ENCODE assay signal across 10 cellular contexts in the genomic region with DNA sequence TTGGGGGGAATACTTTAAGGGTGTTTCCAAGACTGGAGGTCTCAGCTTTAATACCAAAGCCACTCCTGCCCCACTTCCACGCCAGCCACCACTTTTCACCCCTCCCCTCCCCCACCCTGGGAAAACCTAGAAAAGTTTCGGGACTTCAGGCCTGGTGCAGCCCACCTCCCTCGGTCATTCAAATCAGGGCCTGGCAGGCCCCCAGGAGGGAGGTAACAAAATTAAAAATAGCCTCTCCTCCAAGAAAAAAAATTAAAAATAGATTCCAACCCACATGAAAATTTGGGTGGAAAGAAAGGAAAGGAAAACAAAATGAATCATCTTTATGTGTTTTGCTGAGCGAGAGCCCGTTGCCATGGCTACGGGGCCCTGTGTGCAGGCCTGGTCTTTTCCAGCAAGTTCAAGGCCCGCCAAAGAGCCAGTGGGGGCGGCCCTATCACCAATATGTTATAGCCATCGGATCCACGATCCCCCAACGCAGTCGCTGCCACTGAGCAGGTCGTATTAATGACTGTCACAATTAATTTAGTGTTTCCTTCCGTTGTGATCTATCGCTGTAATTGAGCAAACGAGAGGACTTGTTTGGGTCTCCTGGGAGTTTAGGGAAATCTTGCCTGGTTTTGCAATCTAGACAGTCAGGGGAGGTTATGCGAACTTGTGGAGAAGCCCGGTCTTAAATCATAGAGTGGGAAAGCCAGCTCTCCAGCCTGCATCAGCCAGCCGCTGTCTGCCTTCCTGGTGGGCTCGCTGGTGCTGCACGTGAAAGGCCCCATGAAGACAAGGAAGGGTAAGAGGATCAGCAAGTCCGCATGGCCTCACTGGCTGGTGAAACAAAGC.
DNase-seq lines count a peak whose midpoint lies in the region; ATAC-seq and TF ChIP-seq lines count a peak whose summit lies in the region.
"Had no signal": no experiment of that assay in that cellular context is flagged by ENCODE, and none has a peak within 500 bp of the region (broad histone marks: within the 10 kb centered on the region; RNA-seq: fewer than 3 reads in every experiment).

No MANE protein-coding gene starts in this region.

- H3K9me3 ChIP-seq in ascending aorta, result no peaks in the 10 kb centered on the region
- H3K9me3 ChIP-seq in thoracic aorta, result no peaks in the 10 kb centered on the region
- no peaks in the 10 kb centered on the region for H3K9me3 ChIP-seq in prostate gland

- TF ChIP-seq CTCF in ascending aorta (IDR thresholded peaks at IDR 0.05) (no peak), thoracic aorta (IDR thresholded peaks at IDR 0.05) (no peak), prostate gland (IDR thresholded peaks at IDR 0.05) (no peak), WTC11 (IDR thresholded peaks at IDR 0.05) (no peak)

- peak; percentile 79 for ATAC-seq in thoracic aorta (ENCODE audit: insufficient number of reproducible peaks, low FRiP score, low read depth)
- no peak for ATAC-seq in GM19455 (IDR thresholded peaks at IDR 0.05; ENCODE audit: unreplicated experiment)
- no peak for ATAC-seq in WTC11

- peaks cover 0 to 8% of the 10 kb centered on the region in 2 donors for H3K4me1 ChIP-seq in ascending aorta
- peaks cover 0 to 35% of the 10 kb centered on the region in 2 donors for H3K4me1 ChIP-seq in thoracic aorta (ENCODE audit: control insufficient read depth in 1 of 2, low read depth in 2 of 2)
- no peaks in the 10 kb centered on the region for H3K4me1 ChIP-seq in prostate gland (replicated peaks)

- CTCF ChIA-PET in activated CD4-positive, alpha-beta memory T cell treated with anti-CD3 and anti-CD28 coated beads for 36 hours (lab: Charles Lee), result no interaction called here
- CTCF ChIA-PET in activated CD4-positive, alpha-beta memory T cell treated with anti-CD3 and anti-CD28 coated beads, Interleukin-2, amount 10 ng/mL, durations not matched to agents 7 days and 5 days (lab: Charles Lee), result no interaction called here
- CTCF ChIA-PET in WTC11 (lab: Charles Lee), result no interaction called here

- no peaks in the 10 kb centered on the region for H3K36me3 Mint-ChIP-seq in activated CD4-positive, alpha-beta memory T cell treated with anti-CD3 and anti-CD28 coated beads for 36 hours
- H3K36me3 Mint-ChIP-seq in activated CD4-positive, alpha-beta memory T cell treated with anti-CD3 and anti-CD28 coated beads, Interleukin-2, amount 10 ng/mL, durations not matched to agents 7 days and 5 days (ENCODE audit: low read depth), result no peaks in the 10 kb centered on the region
- no peaks in the 10 kb centered on the region for H3K36me3 Mint-ChIP-seq in WTC11
- H3K36me3 Mint-ChIP-seq: naive B cell had no signal

- peaks cover 20% of the 10 kb centered on the region for H3K4me1 Mint-ChIP-seq in activated CD4-positive, alpha-beta memory T cell treated with anti-CD3 and anti-CD28 coated beads for 36 hours (ENCODE audit: low read depth)
- H3K4me1 Mint-ChIP-seq in activated CD4-positive, alpha-beta memory T cell treated with anti-CD3 and anti-CD28 coated beads, Interleukin-2, amount 10 ng/mL, durations not matched to agents 7 days and 5 days, result peaks cover 4% of the 10 kb centered on the region
- H3K4me1 Mint-ChIP-seq in WTC11, result peaks cover 24% of the 10 kb centered on the region

- DNase-seq in activated CD4-positive, alpha-beta memory T cell treated with anti-CD3 and anti-CD28 coated beads for 36 hours, result peak; percentile 53
- no peak for DNase-seq in activated CD4-positive, alpha-beta memory T cell treated with anti-CD3 and anti-CD28 coated beads, Interleukin-2, amount 10 ng/mL, durations not matched to agents 7 days and 5 days
- DNase-seq in ascending aorta (ENCODE audit: low spot score in 2 of 2) (peak; percentile 47 to 89), left kidney (ENCODE audit: low read depth, low spot score) (peak; percentile 83), thoracic aorta (ENCODE audit: low spot score) (peak; percentile 47), prostate gland (ENCODE audit: low spot score) (no peak), WTC11 (ENCODE audit: low spot score) (no peak)
- DNase-seq: naive B cell had no signal

- H3K9me3 Mint-ChIP-seq in activated CD4-positive, alpha-beta memory T cell treated with anti-CD3 and anti-CD28 coated beads for 36 hours, result no peaks in the 10 kb centered on the region
- H3K9me3 Mint-ChIP-seq in activated CD4-positive, alpha-beta memory T cell treated with anti-CD3 and anti-CD28 coated beads, Interleukin-2, amount 10 ng/mL, durations not matched to agents 7 days and 5 days, result no peaks in the 10 kb centered on the region
- 0 out of 2 replicates have a peak, but pooled peaks cover 3% of the 10 kb centered on the region for H3K9me3 Mint-ChIP-seq in WTC11

- no peaks in the 10 kb centered on the region for H3K27me3 Mint-ChIP-seq in activated CD4-positive, alpha-beta memory T cell treated with anti-CD3 and anti-CD28 coated beads for 36 hours
- no peaks in the 10 kb centered on the region for H3K27me3 Mint-ChIP-seq in activated CD4-positive, alpha-beta memory T cell treated with anti-CD3 and anti-CD28 coated beads, Interleukin-2, amount 10 ng/mL, durations not matched to agents 7 days and 5 days
- H3K27me3 Mint-ChIP-seq in WTC11 (ENCODE audit: low read depth), result no peaks in the 10 kb centered on the region; the same call in 1 of the 2 replicates

- intact Hi-C loops in activated CD4-positive, alpha-beta memory T cell treated with anti-CD3 and anti-CD28 coated beads for 36 hours (cut with micrococcal nuclease), result no loop called here
- intact Hi-C loops in ascending aorta (cut with DNase I), result loop anchor here (2.0 to 10.0 kb wide), 4 partner anchors 42 to 522 kb away; no protein-coding TSS in a partner anchor
- intact Hi-C loops in prostate gland (cut with DNase I), result no loop called here

- H3K27me3 ChIP-seq in ascending aorta (no peaks in the 10 kb centered on the region), thoracic aorta (replicated peaks; ENCODE audit: insufficient read depth) (no peaks in the 10 kb centered on the region), prostate gland (replicated peaks; ENCODE audit: insufficient read depth) (no peaks in the 10 kb centered on the region)

- no peak for TF ChIP-seq POLR2A in prostate gland (IDR thresholded peaks at IDR 0.05)

- no peak overlapping the region for H3K27ac Mint-ChIP-seq in activated CD4-positive, alpha-beta memory T cell treated with anti-CD3 and anti-CD28 coated beads for 36 hours
- H3K27ac Mint-ChIP-seq in activated CD4-positive, alpha-beta memory T cell treated with anti-CD3 and anti-CD28 coated beads, Interleukin-2, amount 10 ng/mL, durations not matched to agents 7 days and 5 days, result no peak overlapping the region
- no peak overlapping the region for H3K27ac Mint-ChIP-seq in WTC11
- H3K27ac Mint-ChIP-seq: naive B cell had no signal

- POLR2A ChIA-PET in activated CD4-positive, alpha-beta memory T cell treated with anti-CD3 and anti-CD28 coated beads for 36 hours (lab: Charles Lee), result no interaction called here
- POLR2A ChIA-PET in activated CD4-positive, alpha-beta memory T cell treated with anti-CD3 and anti-CD28 coated beads, Interleukin-2, amount 10 ng/mL, durations not matched to agents 7 days and 5 days (lab: Charles Lee), result no interaction called here
- POLR2A ChIA-PET in WTC11 (lab: Charles Lee), result no interaction called here

- H3K36me3 ChIP-seq in ascending aorta (no peaks in the 10 kb centered on the region), thoracic aorta (no peaks in the 10 kb centered on the region), prostate gland (no peaks in the 10 kb centered on the region)

- H3K4me3 Mint-ChIP-seq in activated CD4-positive, alpha-beta memory T cell treated with anti-CD3 and anti-CD28 coated beads for 36 hours, result no peak overlapping the region
- no peak overlapping the region for H3K4me3 Mint-ChIP-seq in activated CD4-positive, alpha-beta memory T cell treated with anti-CD3 and anti-CD28 coated beads, Interleukin-2, amount 10 ng/mL, durations not matched to agents 7 days and 5 days
- no peak overlapping the region for H3K4me3 Mint-ChIP-seq in WTC11
- H3K4me3 Mint-ChIP-seq: naive B cell had no signal

- H3K27ac ChIP-seq in ascending aorta, result peak overlapping the region; percentile 32 to 62
- H3K27ac ChIP-seq in thoracic aorta, result peak overlapping the region; percentile 34 to 71
- H3K27ac ChIP-seq in prostate gland, result no peak overlapping the region
- H3K27ac ChIP-seq: C4-2B had no signal

- H3K4me3 ChIP-seq in ascending aorta (no peak overlapping the region), thoracic aorta (peak overlapping the region; percentile 35), prostate gland (no peak overlapping the region)

- 40% methylated on average over 22 of the region's 22 CpGs for WGBS in prostate gland

TF ChIP-seq in WTC11, 78 proteins besides CTCF, POLR2A, EP300 and RAD21 (continues in another document):
- TF ChIP-seq TEAD1 (CRISPR knock-in tag; IDR thresholded peaks at IDR 0.05) (no peak), ZNF423 (CRISPR knock-in tag; IDR thresholded peaks at IDR 0.05) (no peak), GRHL2 (CRISPR knock-in tag; IDR thresholded peaks at IDR 0.05; ENCODE audit: insufficient replicate concordance, severe bottlenecking) (no peak)
- TF ChIP-seq, protein P1, sequence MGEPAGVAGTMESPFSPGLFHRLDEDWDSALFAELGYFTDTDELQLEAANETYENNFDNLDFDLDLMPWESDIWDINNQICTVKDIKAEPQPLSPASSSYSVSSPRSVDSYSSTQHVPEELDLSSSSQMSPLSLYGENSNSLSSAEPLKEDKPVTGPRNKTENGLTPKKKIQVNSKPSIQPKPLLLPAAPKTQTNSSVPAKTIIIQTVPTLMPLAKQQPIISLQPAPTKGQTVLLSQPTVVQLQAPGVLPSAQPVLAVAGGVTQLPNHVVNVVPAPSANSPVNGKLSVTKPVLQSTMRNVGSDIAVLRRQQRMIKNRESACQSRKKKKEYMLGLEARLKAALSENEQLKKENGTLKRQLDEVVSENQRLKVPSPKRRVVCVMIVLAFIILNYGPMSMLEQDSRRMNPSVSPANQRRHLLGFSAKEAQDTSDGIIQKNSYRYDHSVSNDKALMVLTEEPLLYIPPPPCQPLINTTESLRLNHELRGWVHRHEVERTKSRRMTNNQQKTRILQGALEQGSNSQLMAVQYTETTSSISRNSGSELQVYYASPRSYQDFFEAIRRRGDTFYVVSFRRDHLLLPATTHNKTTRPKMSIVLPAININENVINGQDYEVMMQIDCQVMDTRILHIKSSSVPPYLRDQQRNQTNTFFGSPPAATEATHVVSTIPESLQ (CRISPR knock-in tag; IDR thresholded peaks at IDR 0.05), result no peak
- TF ChIP-seq, protein P2, sequence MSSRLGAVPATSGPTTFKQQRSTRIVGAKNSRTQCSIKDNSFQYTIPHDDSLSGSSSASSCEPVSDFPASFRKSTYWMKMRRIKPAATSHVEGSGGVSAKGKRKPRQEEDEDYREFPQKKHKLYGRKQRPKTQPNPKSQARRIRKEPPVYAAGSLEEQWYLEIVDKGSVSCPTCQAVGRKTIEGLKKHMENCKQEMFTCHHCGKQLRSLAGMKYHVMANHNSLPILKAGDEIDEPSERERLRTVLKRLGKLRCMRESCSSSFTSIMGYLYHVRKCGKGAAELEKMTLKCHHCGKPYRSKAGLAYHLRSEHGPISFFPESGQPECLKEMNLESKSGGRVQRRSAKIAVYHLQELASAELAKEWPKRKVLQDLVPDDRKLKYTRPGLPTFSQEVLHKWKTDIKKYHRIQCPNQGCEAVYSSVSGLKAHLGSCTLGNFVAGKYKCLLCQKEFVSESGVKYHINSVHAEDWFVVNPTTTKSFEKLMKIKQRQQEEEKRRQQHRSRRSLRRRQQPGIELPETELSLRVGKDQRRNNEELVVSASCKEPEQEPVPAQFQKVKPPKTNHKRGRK (CRISPR knock-in tag; IDR thresholded peaks at IDR 0.05; ENCODE audit: borderline replicate concordance), result no peak

Comparison
In these comparisons a context has a peak if more than half of its experiments do, and no peak if none do; other contexts are left out.
1. DNase-seq: peak in activated CD4-positive, alpha-beta memory T cell treated with anti-CD3 and anti-CD28 coated beads for 36 hours (single experiment), ascending aorta (2 of 2), left kidney (single experiment) and thoracic aorta (single experiment); none in activated CD4-positive, alpha-beta memory T cell treated with anti-CD3 and anti-CD28 coated beads, Interleukin-2, amount 10 ng/mL, durations not matched to agents 7 days and 5 days (single experiment), prostate gland (single experiment) and WTC11 (single experiment).
2. H3K27ac ChIP-seq: peak in ascending aorta (2 of 2) and thoracic aorta (2 of 2); none in prostate gland (0 of 2).